14 cellular contexts compared by ENCODE assay signal in genomic region chr1:212110617-212111016, GRCh38.
DNase-seq lines count a peak whose midpoint lies in the region; ATAC-seq, FAIRE-seq and TF ChIP-seq lines count a peak whose summit lies in the region.
"Had no signal": no experiment of that assay in that cellular context is flagged by ENCODE, and none has a peak within 500 bp of the region (broad histone marks: within the 10 kb centered on the region; RNA-seq: fewer than 3 reads in every experiment).

No MANE protein-coding gene starts in this region.

- no peaks in the 10 kb centered on the region for H3K27me3 Mint-ChIP-seq in GM23338 (ENCODE audit: insufficient read depth, low read depth, poor library complexity)
- H3K27me3 Mint-ChIP-seq: dendritic cell treated with granulocyte-macrophage colony-stimulating factor and Interleukin-4, amounts not matched to agents 40 ng/mL and 50 ng/mL, for 4 days; natural killer cell treated with Interleukin-12 subunit alpha and Interleukin-12 subunit beta and Interleukin-15 and Interleukin-18, amount 100 ng/mL, for 72 hours had no signal

- no peak overlapping the region for H3K4me3 ChIP-seq in GM23338
- H3K4me3 ChIP-seq in K562 = no peak overlapping the region
- H3K4me3 ChIP-seq in mesendoderm (ENCODE audit: low read length) = no peak overlapping the region

- in situ Hi-C loops in K562 (cut with MboI) = no loop called here

- H2BK15ac ChIP-seq in mesendoderm (replicated peaks; ENCODE audit: low read depth) = no peak overlapping the region

- no peaks in the 10 kb centered on the region for H3K79me1 ChIP-seq in mesendoderm (ENCODE audit: low read length)

- DNase-seq in GM23338 (ENCODE audit: low spot score) = no peak
- DNase-seq in K562 (ENCODE audit: extremely low read depth in 1 of 4, low spot score in 3 of 4) = peak in 1 of 4 experiments; percentile 36
- DNase-seq in fibroblast of the conjunctiva (ENCODE audit: low read depth) = peak; percentile 51
- DNase-seq in sciatic nerve (ENCODE audit: low spot score) = no peak
- DNase-seq in mesendoderm = no peak
- no peak for DNase-seq in RPMI8226
- DNase-seq: activated naive CD4-positive, alpha-beta T cell treated with anti-CD3 and anti-CD28 coated beads, Interleukin-2, amount 50 U/mL, for 16 hours; COR-L47; glutamatergic neuron; kidney glomerular epithelial cell; SW 1271 had no signal

- H3K9me3 ChIP-seq in K562 (replicated peaks; ENCODE audit: control insufficient read depth, insufficient read depth, low read depth, low read length) = no peaks in the 10 kb centered on the region

- intact Hi-C loops in K562 (cut with micrococcal nuclease) (no loop called here), sciatic nerve (cut with DNase I) (no loop called here)

- H3K27ac ChIP-seq in GM23338 (ENCODE audit: low read depth) (no peak overlapping the region), K562 (ENCODE audit: extremely low read depth, low read depth, low read length) (no peak overlapping the region), mesendoderm (ENCODE audit: low read depth, low read length) (no peak overlapping the region)

- H3K4ac ChIP-seq in mesendoderm (ENCODE audit: low read depth, low read length) = no peak overlapping the region

- H2AFZ ChIP-seq in GM23338 = no peak overlapping the region
- no peak overlapping the region for H2AFZ ChIP-seq in K562 (ENCODE audit: low read depth, low read length)

- H2AK5ac ChIP-seq in mesendoderm (ENCODE audit: low read length) = no peak overlapping the region

- no peak overlapping the region for H3K4me2 ChIP-seq in GM23338
- H3K4me2 ChIP-seq in K562 (ENCODE audit: insufficient read depth, low read length) = no peak overlapping the region
- no peak overlapping the region for H3K4me2 ChIP-seq in mesendoderm (ENCODE audit: low read length)

- no peak overlapping the region for H2BK120ac ChIP-seq in mesendoderm (ENCODE audit: low read depth, low read length)

- no peaks in the 10 kb centered on the region for H3K79me2 ChIP-seq in GM23338 (replicated peaks; ENCODE audit: insufficient read depth)
- no peaks in the 10 kb centered on the region for H3K79me2 ChIP-seq in K562 (ENCODE audit: control insufficient read depth, insufficient read depth, low read length)
- H3K79me2 ChIP-seq in mesendoderm (ENCODE audit: control insufficient read depth, insufficient read depth, low read length) = no peaks in the 10 kb centered on the region

- no peaks in the 10 kb centered on the region for H3F3A ChIP-seq in GM23338 (replicated peaks; ENCODE audit: low read depth)

- H4K8ac ChIP-seq in mesendoderm (ENCODE audit: low read depth, low read length) = no peak overlapping the region

- H3K36me3 Mint-ChIP-seq in GM23338 (ENCODE audit: low read depth) = no peaks in the 10 kb centered on the region; the same call in 2 of the 3 replicates
- H3K36me3 Mint-ChIP-seq: natural killer cell treated with Interleukin-12 subunit alpha and Interleukin-12 subunit beta and Interleukin-15 and Interleukin-18, amount 100 ng/mL, for 72 hours had no signal

- BruUV-seq in K562 (replicated peaks; lab: Mats Ljungman, UMichigan) = no TSS peak

- H3K27ac Mint-ChIP-seq in GM23338 = no peak overlapping the region
- H3K27ac Mint-ChIP-seq: dendritic cell treated with granulocyte-macrophage colony-stimulating factor and Interleukin-4, amounts not matched to agents 40 ng/mL and 50 ng/mL, for 4 days; natural killer cell treated with Interleukin-12 subunit alpha and Interleukin-12 subunit beta and Interleukin-15 and Interleukin-18, amount 100 ng/mL, for 72 hours had no signal

- FAIRE-seq in K562 (lab: Jason Lieb, UNC) = no peak

- H3K56ac ChIP-seq in mesendoderm (ENCODE audit: low read length) = no peak overlapping the region

- H2BK5ac ChIP-seq in mesendoderm (ENCODE audit: low read length) = no peak overlapping the region

- no peak overlapping the region for H3K9ac ChIP-seq in K562 (ENCODE audit: insufficient read depth in 1 of 2, low read depth in 2 of 2, low read length in 2 of 2)
- no peak overlapping the region for H3K9ac ChIP-seq in mesendoderm (ENCODE audit: low read length)

- ATAC-seq in GM23338 = peak; percentile 19; the same call in 1 of the 3 replicates
- peak; percentile 64 for ATAC-seq in K562
- ATAC-seq in sciatic nerve = peak; percentile 70
- no peak for ATAC-seq in GM21367 (IDR thresholded peaks at IDR 0.05; ENCODE audit: unreplicated experiment)
- ATAC-seq: natural killer cell treated with Interleukin-12 subunit alpha and Interleukin-12 subunit beta and Interleukin-15 and Interleukin-18, amount 100 ng/mL, for 72 hours had no signal

- no peak overlapping the region for H4K5ac ChIP-seq in mesendoderm (ENCODE audit: low read length)

- no peaks in the 10 kb centered on the region for H3K9me1 ChIP-seq in K562 (ENCODE audit: control insufficient read depth, insufficient read depth, low read length)

- H4K20me1 ChIP-seq in GM23338 (replicated peaks; ENCODE audit: insufficient read depth) (peaks cover 7% of the 10 kb centered on the region; the same call in 1 of the 2 replicates), K562 (replicated peaks; ENCODE audit: control insufficient read depth, insufficient read depth, low read length) (no peaks in the 10 kb centered on the region)

- WGBS in K562 (ENCODE audit: insufficient coverage, low coverage, missing lambda C conversion rate) = 37% methylated on average over 2 of the region's 2 CpGs
- no CpG with 5 or more reads among the region's 2 CpGs for WGBS in mesendoderm (ENCODE audit: extremely low coverage, insufficient coverage, low lambda C conversion rate)

- no peak overlapping the region for H3K4me3 Mint-ChIP-seq in GM23338
- H3K4me3 Mint-ChIP-seq: dendritic cell treated with granulocyte-macrophage colony-stimulating factor and Interleukin-4, amounts not matched to agents 40 ng/mL and 50 ng/mL, for 4 days; natural killer cell treated with Interleukin-12 subunit alpha and Interleukin-12 subunit beta and Interleukin-15 and Interleukin-18, amount 100 ng/mL, for 72 hours had no signal

- no peak overlapping the region for H3K18ac ChIP-seq in mesendoderm (ENCODE audit: low read length)

- TF ChIP-seq RAD21 in K562 (CRISPR knock-in tag; conservative IDR thresholded peaks at IDR 0.05 in 1 of 2, IDR thresholded peaks at IDR 0.05 in 1 of 2) = peak; percentile 49 to 53

- H3K27me3 ChIP-seq in GM23338 (ENCODE audit: insufficient read depth) (no peaks in the 10 kb centered on the region), K562 (ENCODE audit: control insufficient read depth in 2 of 2, insufficient read depth in 2 of 2, low read length in 2 of 2) (no peaks in the 10 kb centered on the region), mesendoderm (ENCODE audit: insufficient read depth, low read length, poor library complexity) (no peaks in the 10 kb centered on the region)

- CTCF ChIA-PET in K562 (lab: Yijun Ruan, JAX; ENCODE audit: low intra/inter-chr PET ratio) = interaction anchor here (1.1 kb wide), 1 partner anchor 181 kb away, joined by 3 read pairs; no protein-coding TSS in a partner anchor

- H3K4me1 ChIP-seq in GM23338 (ENCODE audit: insufficient read depth) = peaks cover 32% of the 10 kb centered on the region
- H3K4me1 ChIP-seq in K562 (replicated peaks in 1 of 2; ENCODE audit: control insufficient read depth in 2 of 2, insufficient read depth in 2 of 2, low read length in 2 of 2) = peaks cover 0 to 21% of the 10 kb centered on the region in 2 experiments; a peak in 3 of 5 replicates
- H3K4me1 ChIP-seq in mesendoderm (ENCODE audit: control insufficient read depth, low read depth, low read length) = no peaks in the 10 kb centered on the region

- TF ChIP-seq CTCF in GM23338 (conservative IDR thresholded peaks at IDR 0.05; ENCODE audit: low read depth in 2 of 2) (peak in 1 of 2 experiments; percentile 31; a peak in 2 of 4 replicates), K562 (IDR thresholded peaks at IDR 0.05 in 2 of 3, conservative IDR thresholded peaks at IDR 0.05 in 1 of 3; ENCODE audit: insufficient read depth in 2 of 3, low read depth in 1 of 3, low read length in 3 of 3) (peak; percentile 36 to 49 (median 36); a peak in 4 of 6 replicates)

- H3K9me2 ChIP-seq in GM23338 (ENCODE audit: insufficient read depth) = no peaks in the 10 kb centered on the region

- POLR2A ChIA-PET in K562 (lab: Yijun Ruan, JAX) = interaction anchor here (1.2 to 1.4 kb wide), 4 partner anchors 9 to 177 kb away, joined by 4 read pairs; partner anchors contain the start of gene PPP2R5A

- TF ChIP-seq POLR2A in K562 (conservative IDR thresholded peaks at IDR 0.05) = no peak

- H3K9me3 Mint-ChIP-seq in GM23338 = no peaks in the 10 kb centered on the region
- H3K9me3 Mint-ChIP-seq: dendritic cell treated with granulocyte-macrophage colony-stimulating factor and Interleukin-4, amounts not matched to agents 40 ng/mL and 50 ng/mL, for 4 days; natural killer cell treated with Interleukin-12 subunit alpha and Interleukin-12 subunit beta and Interleukin-15 and Interleukin-18, amount 100 ng/mL, for 72 hours had no signal

- TF ChIP-seq EP300 in K562 (IDR thresholded peaks at IDR 0.05; ENCODE audit: low read length) = no peak

- peaks cover 21% of the 10 kb centered on the region for H3K4me1 Mint-ChIP-seq in GM23338

- no peaks in the 10 kb centered on the region for H3K36me3 ChIP-seq in GM23338 (ENCODE audit: insufficient read depth)
- H3K36me3 ChIP-seq in K562 (ENCODE audit: control insufficient read depth, insufficient read depth, low read length) = peaks cover 61% of the 10 kb centered on the region
- H3K36me3 ChIP-seq in mesendoderm (ENCODE audit: control insufficient read depth, insufficient read depth, low read length) = no peaks in the 10 kb centered on the region

- no peak overlapping the region for H3K23ac ChIP-seq in mesendoderm (ENCODE audit: low read length)

TF ChIP-seq in GM23338, 12 proteins besides CTCF, POLR2A, EP300 and RAD21:
- no peak for TF ChIP-seq CREB1 (CRISPR knock-in tag; IDR thresholded peaks at IDR 0.05; ENCODE audit: low read depth)

TF ChIP-seq in K562, 482 proteins besides CTCF, POLR2A, EP300 and RAD21 (continues in another document):
- no peak for TF ChIP-seq SNRNP70 (optimal IDR thresholded peaks at IDR 0.05; ENCODE audit: low read depth, low read length)
- peak; percentile 75 for TF ChIP-seq NFIC (IDR thresholded peaks at IDR 0.05)
- TF ChIP-seq NR2F6 (CRISPR knock-in tag; IDR thresholded peaks at IDR 0.05) = no peak
- 0 out of 2 replicates have a peak, but pooled peaks have one; percentile 21 for TF ChIP-seq MAFG (tag; conservative IDR thresholded peaks at IDR 0.05)
- TF ChIP-seq ZNF316 (IDR thresholded peaks at IDR 0.05) = peak; percentile 62
- no peak for TF ChIP-seq FOXA1 (IDR thresholded peaks at IDR 0.05; ENCODE audit: borderline replicate concordance)
- TF ChIP-seq HDAC6 (IDR thresholded peaks at IDR 0.05; ENCODE audit: low read depth, low read length) = no peak
- no peak for TF ChIP-seq HNRNPH1 (optimal IDR thresholded peaks at IDR 0.05; ENCODE audit: low read depth, low read length)
- peak; percentile 58 for TF ChIP-seq C11orf30 (IDR thresholded peaks at IDR 0.05; ENCODE audit: low read depth)
